ENCODE assay signal across 23 cellular contexts in genomic region chr9:114091711-114092110, GRCh38. TPM values are rescaled to one million over a fixed set of nuclear protein-coding genes. Genes with fewer than 3 reads are reported as not detected.
DNase-seq lines count a peak whose midpoint lies in the region; ATAC-seq and TF ChIP-seq lines count a peak whose summit lies in the region.
"Had no signal": no experiment of that assay in that cellular context is flagged by ENCODE, and none has a peak within 500 bp of the region (broad histone marks: within the 10 kb centered on the region; RNA-seq: fewer than 3 reads in every experiment).

No MANE protein-coding gene starts in this region.

- no peak for ATAC-seq in RWPE2 (ENCODE audit: low read depth)
- no peak for ATAC-seq in left lobe of liver
- no peak for ATAC-seq in naive thymus-derived CD4-positive, alpha-beta T cell
- no peak for ATAC-seq in HG03521 (IDR thresholded peaks at IDR 0.05; ENCODE audit: unreplicated experiment)
- ATAC-seq: A549, Panc1 had no signal

- CTCF ChIA-PET in naive thymus-derived CD4-positive, alpha-beta T cell (lab: Charles Lee): no interaction called here
- CTCF ChIA-PET in RWPE1 (lab: Yijun Ruan, JAX): interaction anchor here (0.5 to 1.4 kb wide), 2 partner anchors 9 to 180 kb away, joined by 3 to 6 read pairs; no protein-coding TSS in a partner anchor

- H3K27me3 ChIP-seq in RWPE2 (ENCODE audit: insufficient read depth, poor library complexity, severe bottlenecking) (no peaks in the 10 kb centered on the region), sigmoid colon (peaks cover 0 to 19% (median 2%) of the 10 kb centered on the region in 3 donors)
- H3K27me3 ChIP-seq in naive thymus-derived CD4-positive, alpha-beta T cell (ENCODE audit: control insufficient read depth in 2 of 2, insufficient read depth in 2 of 2, low read length in 2 of 2): peaks cover 0 to under 1% of the 10 kb centered on the region in 2 donors

- no peaks in the 10 kb centered on the region for H3K36me3 ChIP-seq in RWPE2 (ENCODE audit: low read depth)
- H3K36me3 ChIP-seq in sigmoid colon: no peaks in the 10 kb centered on the region
- no peaks in the 10 kb centered on the region for H3K36me3 ChIP-seq in naive thymus-derived CD4-positive, alpha-beta T cell (ENCODE audit: control insufficient read depth in 2 of 3, insufficient read depth in 3 of 3, low read length in 3 of 3)

- no peak for TF ChIP-seq EP300 in sigmoid colon (IDR thresholded peaks at IDR 0.05)

- no peak for TF ChIP-seq POLR2A in sigmoid colon (IDR thresholded peaks at IDR 0.05)

- H3K27ac Mint-ChIP-seq in naive thymus-derived CD4-positive, alpha-beta T cell: no peak overlapping the region
- H3K27ac Mint-ChIP-seq: CD8-positive, alpha-beta memory T cell had no signal

- H3K4me1 Mint-ChIP-seq in naive thymus-derived CD4-positive, alpha-beta T cell: peaks cover 1 to 6% (median 6%) of the 10 kb centered on the region in 7 donors

- WGBS in sigmoid colon, 2 donors: 90 to 92% methylated on average over 8 of the region's 8 CpGs

- no peak overlapping the region for H3K4me3 ChIP-seq in RWPE2 (ENCODE audit: severe bottlenecking)
- H3K4me3 ChIP-seq in sigmoid colon: no peak overlapping the region
- no peak overlapping the region for H3K4me3 ChIP-seq in naive thymus-derived CD4-positive, alpha-beta T cell (ENCODE audit: low read length)
- H3K4me3 ChIP-seq: A549, SK-N-MC had no signal

- DNase-seq in RWPE2 (ENCODE audit: low spot score) (peak; percentile 20), left lobe of liver (ENCODE audit: low spot score) (peak; percentile 43), sigmoid colon (peak; percentile 58), RWPE1 (ENCODE audit: low spot score) (no peak)
- DNase-seq in naive thymus-derived CD4-positive, alpha-beta T cell: no peak
- DNase-seq: CD8-positive, alpha-beta memory T cell; DMS153; DND-41; NCI-H1048; NCI-H1417; NCI-H1694; NCI-H2029 treated with DMSO at 0.1 percent for 48 hours; NCI-H446 treated with DMSO at 0.1 percent for 48 hours; NCI-H526 treated with DMSO at 0.1 percent for 48 hours; SIG-M5 had no signal

- no peaks in the 10 kb centered on the region for H3K4me1 ChIP-seq in RWPE2 (ENCODE audit: insufficient read depth, poor library complexity, severe bottlenecking)
- no peaks in the 10 kb centered on the region for H3K4me1 ChIP-seq in sigmoid colon
- H3K4me1 ChIP-seq in naive thymus-derived CD4-positive, alpha-beta T cell (ENCODE audit: control insufficient read depth in 2 of 2, insufficient read depth in 2 of 2, low read length in 2 of 2): no peaks in the 10 kb centered on the region
- H3K4me1 ChIP-seq: A549 had no signal

- H3K27ac ChIP-seq in 22Rv1 (0 out of 2 replicates have a peak overlapping the region, but pooled peaks have one; percentile 10), RWPE2 (ENCODE audit: poor library complexity, severe bottlenecking) (no peak overlapping the region), sigmoid colon (no peak overlapping the region), RWPE1 (no peak overlapping the region)
- H3K27ac ChIP-seq in naive thymus-derived CD4-positive, alpha-beta T cell (ENCODE audit: low read depth, low read length): no peak overlapping the region
- H3K27ac ChIP-seq: A549, C4-2B, HL-60, SK-N-MC had no signal

- no peaks in the 10 kb centered on the region for H3K36me3 Mint-ChIP-seq in naive thymus-derived CD4-positive, alpha-beta T cell
- H3K36me3 Mint-ChIP-seq: CD8-positive, alpha-beta memory T cell had no signal

- H3K4me3 Mint-ChIP-seq in naive thymus-derived CD4-positive, alpha-beta T cell: no peak overlapping the region
- H3K4me3 Mint-ChIP-seq: CD8-positive, alpha-beta memory T cell had no signal

- intact Hi-C loops in sigmoid colon (cut with DNase I): no loop called here
- intact Hi-C loops in naive thymus-derived CD4-positive, alpha-beta T cell (cut with micrococcal nuclease): no loop called here

- H3K9me3 Mint-ChIP-seq in naive thymus-derived CD4-positive, alpha-beta T cell: peaks cover 0 to 3% (median 0%) of the 10 kb centered on the region in 11 donors
- H3K9me3 Mint-ChIP-seq: CD8-positive, alpha-beta memory T cell had no signal

- peaks cover 7 to 45% (median 30%) of the 10 kb centered on the region in 5 donors for H3K27me3 Mint-ChIP-seq in naive thymus-derived CD4-positive, alpha-beta T cell

- POLR2A ChIA-PET in naive thymus-derived CD4-positive, alpha-beta T cell (lab: Charles Lee): no interaction called here
- POLR2A ChIA-PET in RWPE1 (lab: Yijun Ruan, JAX; ENCODE audit: low non-redundant PET): no interaction called here

- H3K9me3 ChIP-seq in RWPE2 (ENCODE audit: severe bottlenecking): no peaks in the 10 kb centered on the region
- H3K9me3 ChIP-seq in sigmoid colon: no peaks in the 10 kb centered on the region
- H3K9me3 ChIP-seq in naive thymus-derived CD4-positive, alpha-beta T cell (ENCODE audit: control insufficient read depth in 2 of 3, low read length in 3 of 3): no peaks in the 10 kb centered on the region
- H3K9me3 ChIP-seq: A549 had no signal

- TF ChIP-seq CTCF in 22Rv1 (IDR thresholded peaks at IDR 0.05) (no peak), RWPE2 (IDR thresholded peaks at IDR 0.05; ENCODE audit: poor library complexity, severe bottlenecking) (no peak), sigmoid colon (IDR thresholded peaks at IDR 0.05) (no peak), RWPE1 (conservative IDR thresholded peaks at IDR 0.05; ENCODE audit: low read depth) (no peak)

RNA-seq across cellular contexts. Expression of gene KIF12, which starts 7.4 kb away (rescaled TPM):
- 18.5 TPM for total RNA-seq in left lobe of liver
- total RNA-seq in sigmoid colon: 1 to 10 TPM in 1 of 4 donors, not detected in 3; 1.4 TPM
- 1 to 10 TPM; 2.5 to 6.9 (median 4.8) TPM for polyA plus RNA-seq in sigmoid colon
- total RNA-seq in naive thymus-derived CD4-positive, alpha-beta T cell: not detected
- not detected for polyA plus RNA-seq in naive thymus-derived CD4-positive, alpha-beta T cell
- total RNA-seq: CD8-positive, alpha-beta memory T cell; H4 had no signal
- polyA plus RNA-seq: CD8-positive, alpha-beta memory T cell had no signal

RNA-seq across cellular contexts. Expression of gene AMBP, which starts 13.6 kb away (rescaled TPM):
- 6,364 TPM for total RNA-seq in left lobe of liver
- not detected for total RNA-seq in sigmoid colon
- under 1 TPM in 1 of 3 donors, not detected in 2; 0.66 TPM for polyA plus RNA-seq in sigmoid colon
- total RNA-seq in naive thymus-derived CD4-positive, alpha-beta T cell: not detected
- polyA plus RNA-seq in naive thymus-derived CD4-positive, alpha-beta T cell: not detected
- total RNA-seq: CD8-positive, alpha-beta memory T cell had no signal
- polyA plus RNA-seq: CD8-positive, alpha-beta memory T cell had no signal

Comparison
In these comparisons a context has a peak if more than half of its experiments do, and no peak if none do; other contexts are left out.
1. DNase-seq: peak in RWPE2 (single experiment), left lobe of liver (single experiment) and sigmoid colon (single experiment); none in naive thymus-derived CD4-positive, alpha-beta T cell (0 of 9) and RWPE1 (single experiment).
2. RNA of gene AMBP, which starts 13.6 kb away (total RNA-seq): 6,364 TPM in left lobe of liver (single experiment); not detected in sigmoid colon and not detected in naive thymus-derived CD4-positive, alpha-beta T cell; every median in the first group is over 1,000 times any median in the second.